Comparison of ENCODE assay signal across 8 cellular contexts in genomic region chr4:16225139-16225538, GRCh38. TPM values are rescaled to one million over a fixed set of nuclear protein-coding genes. Genes with fewer than 3 reads are reported as not detected.
DNase-seq lines count a peak whose midpoint lies in the region; ATAC-seq and TF ChIP-seq lines count a peak whose summit lies in the region.

No MANE protein-coding gene starts in this region.

- DNase-seq in heart right ventricle: no peak
- DNase-seq in Right ventricle myocardium superior: no peak
- no peak for DNase-seq in WTC11 (ENCODE audit: low spot score)
- DNase-seq in germinal center (ENCODE audit: low spot score): peak; percentile 33
- no peak for DNase-seq in spleen
- DNase-seq in stimulated activated CD4-positive, alpha-beta T cell treated with anti-CD3 and anti-CD28 coated beads, Interleukin-2, amount 100 ng/mL, for 24 hours: no peak
- no peak for DNase-seq in NCI-H2081 (lab: John Stamatoyannopoulos, UW)

- WGBS in heart right ventricle, 2 donors: 10 to 11% methylated on average over 5 of the region's 5 CpGs
- WGBS in spleen, 5 donors: 3 to 10% (median 6%) methylated on average over 5 of the region's 5 CpGs

- peak overlapping the region in 8 of 10 donors; percentile 33 to 99 (median 97) for H3K27ac ChIP-seq in heart right ventricle
- peak overlapping the region in 7 of 8 donors; percentile 33 to 99 (median 96) for H3K27ac ChIP-seq in spleen

- H3K27me3 Mint-ChIP-seq in WTC11 (ENCODE audit: low read depth): no peaks in the 10 kb centered on the region

- H3K9me3 ChIP-seq in heart right ventricle: no peaks in the 10 kb centered on the region
- no peaks in the 10 kb centered on the region for H3K9me3 ChIP-seq in spleen

- no peaks in the 10 kb centered on the region for H3K9me3 Mint-ChIP-seq in WTC11

- CTCF ChIA-PET in WTC11 (lab: Charles Lee): interaction anchor here (1.9 kb wide), 1 partner anchor 20 kb away, joined by 5 read pairs; no protein-coding TSS in a partner anchor

- H3K4me1 Mint-ChIP-seq in WTC11: peaks cover 47% of the 10 kb centered on the region

- intact Hi-C loops in heart right ventricle (cut with DNase I) (no loop called here), Right ventricle myocardium superior (cut with DNase I) (no loop called here), spleen (cut with DNase I; ENCODE audit: low total_unique reads) (no loop called here)

- no peak for TF ChIP-seq POLR2A in spleen (IDR thresholded peaks at IDR 0.05)

- H3K4me3 Mint-ChIP-seq in WTC11: peak overlapping the region; percentile 88

- TF ChIP-seq CTCF in heart right ventricle (IDR thresholded peaks at IDR 0.05) (no peak), WTC11 (IDR thresholded peaks at IDR 0.05) (no peak), spleen (IDR thresholded peaks at IDR 0.05 in 8 of 11, conservative IDR thresholded peaks at IDR 0.05 in 3 of 11) (peak in 1 of 11 experiments; percentile 15)

- H3K4me1 ChIP-seq in heart right ventricle (peaks cover 0 to 66% (median 50%) of the 10 kb centered on the region in 9 donors), spleen (peaks cover 29 to 85% (median 62%) of the 10 kb centered on the region in 6 donors)

- H3K36me3 ChIP-seq in heart right ventricle (peaks cover 0 to 1% (median 0%) of the 10 kb centered on the region in 9 donors), spleen (peaks cover 0 to 7% (median 0%) of the 10 kb centered on the region in 6 donors)

- POLR2A ChIA-PET in WTC11 (lab: Charles Lee): interaction anchor here (1.0 kb wide), 1 partner anchor 143 kb away, joined by 5 read pairs; no protein-coding TSS in a partner anchor

- H3K27me3 ChIP-seq in heart right ventricle (no peaks in the 10 kb centered on the region), spleen (replicated peaks in 1 of 7) (no peaks in the 10 kb centered on the region)

- no peak for ATAC-seq in heart right ventricle
- ATAC-seq in Right ventricle myocardium superior (ENCODE audit: poor library complexity): no peak
- ATAC-seq in WTC11: no peak
- ATAC-seq in HG03159 (IDR thresholded peaks at IDR 0.05; ENCODE audit: unreplicated experiment): no peak

- H3K4me3 ChIP-seq in heart right ventricle (peak overlapping the region; percentile 66 to 96 (median 85)), spleen (peak overlapping the region; percentile 51 to 95 (median 78))

- peak overlapping the region; percentile 28; the same call in 1 of the 2 replicates for H3K27ac Mint-ChIP-seq in WTC11

- H3K36me3 Mint-ChIP-seq in WTC11: no peaks in the 10 kb centered on the region

TF ChIP-seq in WTC11, 78 proteins besides CTCF, POLR2A, EP300 and RAD21:
- TF ChIP-seq ZNF416 (CRISPR knock-in tag; IDR thresholded peaks at IDR 0.05) (no peak), MYBL2 (CRISPR knock-in tag; IDR thresholded peaks at IDR 0.05) (no peak), HMGA2 (CRISPR knock-in tag; IDR thresholded peaks at IDR 0.05) (no peak), NR1H2 (CRISPR knock-in tag; IDR thresholded peaks at IDR 0.05) (no peak), FOXK1 (CRISPR knock-in tag; IDR thresholded peaks at IDR 0.05) (no peak), OVOL2 (CRISPR knock-in tag; IDR thresholded peaks at IDR 0.05; ENCODE audit: borderline replicate concordance) (no peak), TEAD4 (CRISPR knock-in tag; IDR thresholded peaks at IDR 0.05) (no peak), ZNF671 (CRISPR knock-in tag; IDR thresholded peaks at IDR 0.05) (no peak), AFF4 (CRISPR knock-in tag; IDR thresholded peaks at IDR 0.05; ENCODE audit: borderline replicate concordance) (no peak), ESRRA (CRISPR knock-in tag; IDR thresholded peaks at IDR 0.05; ENCODE audit: borderline replicate concordance) (no peak), ZNF232 (CRISPR knock-in tag; IDR thresholded peaks at IDR 0.05) (no peak), ZBTB21 (CRISPR knock-in tag; IDR thresholded peaks at IDR 0.05; ENCODE audit: borderline replicate concordance) (no peak), NFE2L1 (CRISPR knock-in tag; IDR thresholded peaks at IDR 0.05) (no peak), GRHL2 (CRISPR knock-in tag; IDR thresholded peaks at IDR 0.05; ENCODE audit: insufficient replicate concordance, severe bottlenecking) (no peak), TEAD1 (CRISPR knock-in tag; IDR thresholded peaks at IDR 0.05) (no peak)
- TF ChIP-seq, protein P1, sequence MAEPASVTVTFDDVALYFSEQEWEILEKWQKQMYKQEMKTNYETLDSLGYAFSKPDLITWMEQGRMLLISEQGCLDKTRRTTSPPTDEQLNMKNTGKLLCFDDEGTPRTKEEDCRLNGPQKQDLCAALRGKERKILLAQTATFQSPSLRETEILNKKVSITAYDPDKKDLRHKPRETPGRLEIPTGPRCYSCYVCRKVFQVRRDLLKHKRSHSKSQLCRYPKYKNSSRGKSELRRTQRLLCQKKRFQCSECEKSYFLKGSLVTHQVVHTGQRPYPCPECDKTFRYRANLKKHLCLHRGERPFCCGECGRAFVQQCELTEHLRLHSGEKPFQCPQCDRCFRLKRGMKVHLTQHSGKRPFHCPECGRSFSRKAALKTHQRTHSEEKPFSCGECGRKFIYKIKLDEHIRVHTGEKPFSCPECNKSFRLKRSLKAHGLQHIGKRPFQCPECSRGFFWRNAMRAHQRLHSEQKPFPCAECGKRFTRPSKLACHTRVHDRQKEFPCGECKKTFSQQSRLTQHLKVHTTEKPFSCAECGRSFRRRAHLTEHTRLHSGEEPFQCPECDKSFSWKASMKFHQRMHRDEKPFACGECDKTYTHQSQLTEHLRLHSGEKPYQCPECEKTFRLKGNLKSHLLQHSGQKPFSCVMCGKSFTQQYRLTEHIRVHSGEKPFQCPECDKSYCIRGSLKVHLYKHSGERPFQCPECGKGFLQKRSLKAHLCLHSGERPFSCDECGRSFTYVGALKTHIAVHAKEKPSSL (CRISPR knock-in tag; conservative IDR thresholded peaks at IDR 0.05): no peak

RNA-seq across cellular contexts. Expression of gene TAPT1, which starts 1.1 kb away (rescaled TPM):
- total RNA-seq in heart right ventricle (10 to 100 TPM; 28.6 to 44.8 (median 36.2) TPM), Right ventricle myocardium superior (39.5 TPM), WTC11 (2021) (10.4 to 12.4 TPM (median 10.6 TPM) in 3 replicates), spleen (10 to 100 TPM; 33.3 to 53.7 (median 45.2) TPM)
- polyA plus RNA-seq in heart right ventricle (10 to 100 TPM; 14.3 to 19.6 TPM), spleen (10 to 100 TPM; 10.7 to 19.2 (median 12.6) TPM)
